Comparison of ENCODE assay signal across 8 cellular contexts in genomic region chr16:3059723-3060242, GRCh38. TPM values are rescaled to one million over a fixed set of nuclear protein-coding genes. Genes with fewer than 3 reads are reported as not detected.
DNase-seq lines count a peak whose midpoint lies in the region; ATAC-seq, FAIRE-seq and TF ChIP-seq lines count a peak whose summit lies in the region.
"Had no signal": no experiment of that assay in that cellular context is flagged by ENCODE, and none has a peak within 500 bp of the region (broad histone marks: within the 10 kb centered on the region; RNA-seq: fewer than 3 reads in every experiment).

No MANE protein-coding gene starts in this region.

- no peak overlapping the region for H3K27ac ChIP-seq in keratinocyte (ENCODE audit: control insufficient read depth, insufficient read depth, low read length)
- H3K27ac ChIP-seq in substantia nigra (ENCODE audit: low read depth, low read length, poor library complexity, severe bottlenecking), result peak overlapping the region; percentile 67

- peak overlapping the region; percentile 80 for H3K9ac ChIP-seq in keratinocyte (ENCODE audit: control insufficient read depth, extremely low read depth, insufficient read depth, low read length)

- peak overlapping the region; percentile 82 for H3K4me2 ChIP-seq in keratinocyte (ENCODE audit: control insufficient read depth, extremely low read depth, insufficient read depth, low read depth, low read length)

- no peaks in the 10 kb centered on the region for H3K9me3 ChIP-seq in keratinocyte (ENCODE audit: control insufficient read depth, low read depth, low read length)

- no peaks in the 10 kb centered on the region for H3K9me3 Mint-ChIP-seq in activated T-helper 2 cell treated with anti-CD3 and anti-CD28 coated beads, Interferon-gamma antibody, Interleukin-2, Interleukin-4, amounts not matched to agents 10 μg/mL and 5 μg/mL and 100 μg/mL, durations not matched to agents 14 hours and 24 hours and 36 hours

- dilution Hi-C loops in keratinocyte (cut with MboI; ENCODE audit: extremely low pct_ligation_motif_present, low sequenced_read_pairs), result no loop called here

- peaks cover 59% of the 10 kb centered on the region for H3K4me1 Mint-ChIP-seq in activated T-helper 2 cell treated with anti-CD3 and anti-CD28 coated beads, Interferon-gamma antibody, Interleukin-2, Interleukin-4, amounts not matched to agents 10 μg/mL and 5 μg/mL and 100 μg/mL, durations not matched to agents 14 hours and 24 hours and 36 hours (ENCODE audit: low read depth)

- H3K9me1 ChIP-seq in keratinocyte (ENCODE audit: control insufficient read depth, extremely low read depth, insufficient read depth, low read length), result no peaks in the 10 kb centered on the region

- H3K4me1 ChIP-seq in keratinocyte (ENCODE audit: control insufficient read depth, extremely low read depth, insufficient read depth, low read length), result peaks cover 8% of the 10 kb centered on the region

- H4K20me1 ChIP-seq in keratinocyte (ENCODE audit: control insufficient read depth, extremely low read depth, insufficient read depth, low read length), result no peaks in the 10 kb centered on the region

- peak; percentile 28 for ATAC-seq in HG03025 (IDR thresholded peaks at IDR 0.05; ENCODE audit: low FRiP score, unreplicated experiment)

- H3K36me3 ChIP-seq in keratinocyte (ENCODE audit: control insufficient read depth in 2 of 2, extremely low read depth in 1 of 2, insufficient read depth in 2 of 2, low read length in 2 of 2), result peaks cover 0 to under 1% of the 10 kb centered on the region in 2 experiments

- peak overlapping the region; percentile 86 for H2AFZ ChIP-seq in keratinocyte (ENCODE audit: control insufficient read depth, low read length)

- intact Hi-C loops in activated T-helper 2 cell treated with anti-CD3 and anti-CD28 coated beads, Interferon-gamma antibody, Interleukin-2, Interleukin-4, amounts not matched to agents 10 μg/mL and 5 μg/mL and 100 μg/mL, durations not matched to agents 14 hours and 24 hours and 36 hours (cut with micrococcal nuclease), result loop anchor here (1.0 to 10.0 kb wide), 5 partner anchors 15 to 445 kb away; partner anchors contain the start of gene CLUAP1

- FAIRE-seq in keratinocyte (lab: Jason Lieb, UNC), result no peak

- H3K27me3 Mint-ChIP-seq in activated T-helper 2 cell treated with anti-CD3 and anti-CD28 coated beads, Interferon-gamma antibody, Interleukin-2, Interleukin-4, amounts not matched to agents 10 μg/mL and 5 μg/mL and 100 μg/mL, durations not matched to agents 14 hours and 24 hours and 36 hours (ENCODE audit: low read depth), result no peaks in the 10 kb centered on the region

- H3K27ac Mint-ChIP-seq in activated T-helper 2 cell treated with anti-CD3 and anti-CD28 coated beads, Interferon-gamma antibody, Interleukin-2, Interleukin-4, amounts not matched to agents 10 μg/mL and 5 μg/mL and 100 μg/mL, durations not matched to agents 14 hours and 24 hours and 36 hours, result peak overlapping the region; percentile 89

- H3K27me3 ChIP-seq in keratinocyte (ENCODE audit: control insufficient read depth, extremely low read depth, insufficient read depth, low read length), result no peaks in the 10 kb centered on the region

- no peak for DNase-seq in activated T-helper 2 cell treated with anti-CD3 and anti-CD28 coated beads, Interferon-gamma antibody, Interleukin-2, Interleukin-4, amounts not matched to agents 10 μg/mL and 5 μg/mL and 100 μg/mL, durations not matched to agents 14 hours and 24 hours and 36 hours (ENCODE audit: low spot score)
- DNase-seq in keratinocyte (ENCODE audit: low read depth, low spot score) (no peak), substantia nigra (lab: John Stamatoyannopoulos, UW) (no peak), NCI-H2196 (lab: John Stamatoyannopoulos, UW; ENCODE audit: unreplicated experiment) (no peak), SW480 (ENCODE audit: low spot score) (no peak), NCI-H748 (lab: John Stamatoyannopoulos, UW; ENCODE audit: unreplicated experiment) (no peak)

- no peaks in the 10 kb centered on the region for H3K79me2 ChIP-seq in keratinocyte (ENCODE audit: control insufficient read depth, insufficient read depth, low read length)

- peak overlapping the region; percentile 61 to 97 (median 81) for H3K4me3 ChIP-seq in keratinocyte (ENCODE audit: control insufficient read depth in 2 of 3, extremely low read depth in 1 of 3, insufficient read depth in 2 of 3, low read depth in 1 of 3, low read length in 3 of 3)

- peaks cover 31% of the 10 kb centered on the region for H3K36me3 Mint-ChIP-seq in activated T-helper 2 cell treated with anti-CD3 and anti-CD28 coated beads, Interferon-gamma antibody, Interleukin-2, Interleukin-4, amounts not matched to agents 10 μg/mL and 5 μg/mL and 100 μg/mL, durations not matched to agents 14 hours and 24 hours and 36 hours (ENCODE audit: low read depth)

- no peak for TF ChIP-seq CTCF in keratinocyte (optimal IDR thresholded peaks at IDR 0.05 in 1 of 3, IDR thresholded peaks at IDR 0.05 in 1 of 3, conservative IDR thresholded peaks at IDR 0.05 in 1 of 3; ENCODE audit: extremely low read depth in 1 of 3, insufficient read depth in 2 of 3, low read length in 3 of 3)

- H3K4me3 Mint-ChIP-seq in activated T-helper 2 cell treated with anti-CD3 and anti-CD28 coated beads, Interferon-gamma antibody, Interleukin-2, Interleukin-4, amounts not matched to agents 10 μg/mL and 5 μg/mL and 100 μg/mL, durations not matched to agents 14 hours and 24 hours and 36 hours (ENCODE audit: low read depth), result peak overlapping the region; percentile 85

RNA-seq across cellular contexts. Expression of gene IL32, which starts 5.7 kb away (rescaled TPM):
- total RNA-seq in activated T-helper 2 cell treated with anti-CD3 and anti-CD28 coated beads, Interferon-gamma antibody, Interleukin-2, Interleukin-4, amounts not matched to agents 10 μg/mL and 5 μg/mL and 100 μg/mL, durations not matched to agents 14 hours and 24 hours and 36 hours, result 773 and 798 TPM in 2 replicates
- 0.28 to 0.67 TPM (median 0.31 TPM) in 3 replicates for polyA plus RNA-seq in keratinocyte
- 3.2 TPM for polyA plus RNA-seq in keratinocyte (2011; ENCODE audit: low read depth)
- 1.0 and 1.5 TPM in 2 replicates for polyA plus RNA-seq in keratinocyte (2011; cell fraction: cytosol; rRNA removed)
- polyA plus RNA-seq in keratinocyte (2011; cell fraction: nucleus; rRNA removed), result 0.81 and 0.87 TPM in 2 replicates
- polyA plus RNA-seq in keratinocyte (2012; ENCODE audit: low replicate concordance), result 0.40 and 2.2 TPM in 2 replicates
- polyA minus RNA-seq in keratinocyte, result 0.74 TPM in 1 of 3 replicates, not detected in the others
- not detected for polyA minus RNA-seq in keratinocyte (2011; cell fraction: cytosol; rRNA and poly(A)+ RNA removed)
- polyA minus RNA-seq in keratinocyte (2011; cell fraction: nucleus; rRNA and poly(A)+ RNA removed), result 0.93 TPM in 1 of 2 replicates, not detected in the other

RNA-seq across cellular contexts. Expression of gene MMP25, which starts 13.4 kb away (rescaled TPM):
- total RNA-seq in activated T-helper 2 cell treated with anti-CD3 and anti-CD28 coated beads, Interferon-gamma antibody, Interleukin-2, Interleukin-4, amounts not matched to agents 10 μg/mL and 5 μg/mL and 100 μg/mL, durations not matched to agents 14 hours and 24 hours and 36 hours, result 7.7 TPM in 2 replicates
- 0.09 to 0.17 TPM (median 0.17 TPM) in 3 replicates for polyA plus RNA-seq in keratinocyte
- polyA plus RNA-seq in keratinocyte (2011; ENCODE audit: low read depth), result 0.19 TPM
- 0.13 and 0.22 TPM in 2 replicates for polyA plus RNA-seq in keratinocyte (2011; cell fraction: cytosol; rRNA removed)
- 0.50 and 0.56 TPM in 2 replicates for polyA plus RNA-seq in keratinocyte (2011; cell fraction: nucleus; rRNA removed)
- 0.39 and 0.73 TPM in 2 replicates for polyA plus RNA-seq in keratinocyte (2012; ENCODE audit: low replicate concordance)
- 0.20 to 0.29 TPM in 2 of 3 replicates, not detected in the other for polyA minus RNA-seq in keratinocyte
- polyA minus RNA-seq in keratinocyte (2011; cell fraction: cytosol; rRNA and poly(A)+ RNA removed), result 0.96 TPM
- polyA minus RNA-seq in keratinocyte (2011; cell fraction: nucleus; rRNA and poly(A)+ RNA removed), result 0.11 TPM in 1 of 2 replicates, not detected in the other

RNA-seq across cellular contexts. Expression of gene BICDL2, which starts 23.0 kb away (rescaled TPM):
- total RNA-seq in activated T-helper 2 cell treated with anti-CD3 and anti-CD28 coated beads, Interferon-gamma antibody, Interleukin-2, Interleukin-4, amounts not matched to agents 10 μg/mL and 5 μg/mL and 100 μg/mL, durations not matched to agents 14 hours and 24 hours and 36 hours, result 0.71 and 0.84 TPM in 2 replicates
- polyA plus RNA-seq in keratinocyte, result 0.91 to 2.8 TPM (median 1.3 TPM) in 3 replicates
- polyA plus RNA-seq in keratinocyte (2011; ENCODE audit: low read depth), result 13.7 TPM
- 0.64 and 1.3 TPM in 2 replicates for polyA plus RNA-seq in keratinocyte (2011; cell fraction: cytosol; rRNA removed)
- 8.1 and 11.0 TPM in 2 replicates for polyA plus RNA-seq in keratinocyte (2011; cell fraction: nucleus; rRNA removed)
- polyA plus RNA-seq in keratinocyte (2012; ENCODE audit: low replicate concordance), result 1.2 and 15.1 TPM in 2 replicates
- 0.45 to 0.66 TPM in 2 of 3 replicates, not detected in the other for polyA minus RNA-seq in keratinocyte
- polyA minus RNA-seq in keratinocyte (2011; cell fraction: cytosol; rRNA and poly(A)+ RNA removed), result not detected
- 2.2 and 2.7 TPM in 2 replicates for polyA minus RNA-seq in keratinocyte (2011; cell fraction: nucleus; rRNA and poly(A)+ RNA removed)
- total RNA-seq: HT1080 had no signal

RNA-seq across cellular contexts. Expression of gene THOC6, which starts 35.9 kb away (rescaled TPM):
- total RNA-seq in activated T-helper 2 cell treated with anti-CD3 and anti-CD28 coated beads, Interferon-gamma antibody, Interleukin-2, Interleukin-4, amounts not matched to agents 10 μg/mL and 5 μg/mL and 100 μg/mL, durations not matched to agents 14 hours and 24 hours and 36 hours, result 59.0 and 59.1 TPM in 2 replicates
- polyA plus RNA-seq in keratinocyte, result 10.2 to 15.5 TPM (median 10.3 TPM) in 3 replicates
- polyA plus RNA-seq in keratinocyte (2011; ENCODE audit: low read depth), result 5.0 TPM
- 5.2 and 9.3 TPM in 2 replicates for polyA plus RNA-seq in keratinocyte (2011; cell fraction: cytosol; rRNA removed)
- polyA plus RNA-seq in keratinocyte (2011; cell fraction: nucleus; rRNA removed), result 28.7 and 29.1 TPM in 2 replicates
- polyA plus RNA-seq in keratinocyte (2012; ENCODE audit: low replicate concordance), result 16.0 and 23.3 TPM in 2 replicates
- 11.2 to 22.3 TPM (median 13.6 TPM) in 3 replicates for polyA minus RNA-seq in keratinocyte
- polyA minus RNA-seq in keratinocyte (2011; cell fraction: cytosol; rRNA and poly(A)+ RNA removed), result 17.1 TPM
- 5.5 and 6.8 TPM in 2 replicates for polyA minus RNA-seq in keratinocyte (2011; cell fraction: nucleus; rRNA and poly(A)+ RNA removed)

RNA-seq across cellular contexts. Expression of gene HCFC1R1, which starts 36.0 kb away (rescaled TPM):
- 29.9 and 30.3 TPM in 2 replicates for total RNA-seq in activated T-helper 2 cell treated with anti-CD3 and anti-CD28 coated beads, Interferon-gamma antibody, Interleukin-2, Interleukin-4, amounts not matched to agents 10 μg/mL and 5 μg/mL and 100 μg/mL, durations not matched to agents 14 hours and 24 hours and 36 hours
- 12.8 to 19.2 TPM (median 13.0 TPM) in 3 replicates for polyA plus RNA-seq in keratinocyte
- polyA plus RNA-seq in keratinocyte (2011; ENCODE audit: low read depth), result 16.5 TPM
- polyA plus RNA-seq in keratinocyte (2011; cell fraction: cytosol; rRNA removed), result 9.7 and 13.5 TPM in 2 replicates
- polyA plus RNA-seq in keratinocyte (2011; cell fraction: nucleus; rRNA removed), result 2.7 and 4.4 TPM in 2 replicates
- 31.4 and 57.7 TPM in 2 replicates for polyA plus RNA-seq in keratinocyte (2012; ENCODE audit: low replicate concordance)
- 6.8 to 22.5 TPM (median 9.6 TPM) in 3 replicates for polyA minus RNA-seq in keratinocyte
- 30.1 TPM for polyA minus RNA-seq in keratinocyte (2011; cell fraction: cytosol; rRNA and poly(A)+ RNA removed)
- polyA minus RNA-seq in keratinocyte (2011; cell fraction: nucleus; rRNA and poly(A)+ RNA removed), result 0.70 and 1.5 TPM in 2 replicates
